In the genomic region with DNA sequence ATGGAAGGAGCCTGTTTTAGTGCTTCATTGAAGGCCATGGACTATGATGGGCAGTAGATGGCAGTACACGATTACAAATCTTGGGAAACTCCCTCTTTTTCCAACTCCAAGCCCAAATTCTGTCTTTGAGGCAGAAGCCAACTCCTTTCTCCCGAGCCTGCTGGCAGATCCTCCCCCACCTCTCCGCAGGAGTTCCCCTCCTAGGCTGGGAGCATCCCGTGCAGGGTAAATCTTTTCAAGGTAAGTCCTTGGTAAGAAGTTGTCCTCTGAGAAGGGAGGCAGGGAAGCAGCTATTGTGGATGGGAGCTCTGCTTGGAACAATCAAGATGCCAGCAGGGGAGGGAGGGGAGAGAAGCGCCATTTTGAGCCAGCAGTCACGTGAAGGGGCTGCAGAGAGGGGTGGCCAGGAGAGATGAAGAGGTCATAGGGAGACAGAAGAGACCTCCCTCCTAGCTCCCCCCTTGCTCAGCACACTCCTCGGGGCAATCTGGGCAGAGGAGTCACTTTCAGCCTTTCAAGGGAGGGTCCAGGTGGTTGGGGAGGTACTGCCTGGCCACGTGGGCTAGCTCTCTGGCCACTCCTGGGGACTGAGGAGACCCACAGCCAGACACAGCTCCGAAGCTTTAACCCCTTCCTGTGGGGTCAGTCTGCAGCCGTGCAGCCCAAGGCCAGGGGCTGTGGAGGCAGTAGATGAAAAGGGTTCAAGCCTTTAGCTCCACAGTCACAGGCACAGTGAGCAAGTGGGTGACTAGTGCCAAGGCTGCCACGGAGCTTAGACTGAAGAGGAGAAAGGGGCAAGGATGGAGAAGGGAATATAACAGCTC, we compare ENCODE assay signal across 2 cellular contexts.
TF ChIP-seq lines count a peak whose summit lies in the region.

No MANE protein-coding gene starts in this region.

TF ChIP-seq in H1, 55 proteins besides CTCF, POLR2A, EP300 and RAD21 (continued from another document and continues in another):
- TF ChIP-seq, protein P1, sequence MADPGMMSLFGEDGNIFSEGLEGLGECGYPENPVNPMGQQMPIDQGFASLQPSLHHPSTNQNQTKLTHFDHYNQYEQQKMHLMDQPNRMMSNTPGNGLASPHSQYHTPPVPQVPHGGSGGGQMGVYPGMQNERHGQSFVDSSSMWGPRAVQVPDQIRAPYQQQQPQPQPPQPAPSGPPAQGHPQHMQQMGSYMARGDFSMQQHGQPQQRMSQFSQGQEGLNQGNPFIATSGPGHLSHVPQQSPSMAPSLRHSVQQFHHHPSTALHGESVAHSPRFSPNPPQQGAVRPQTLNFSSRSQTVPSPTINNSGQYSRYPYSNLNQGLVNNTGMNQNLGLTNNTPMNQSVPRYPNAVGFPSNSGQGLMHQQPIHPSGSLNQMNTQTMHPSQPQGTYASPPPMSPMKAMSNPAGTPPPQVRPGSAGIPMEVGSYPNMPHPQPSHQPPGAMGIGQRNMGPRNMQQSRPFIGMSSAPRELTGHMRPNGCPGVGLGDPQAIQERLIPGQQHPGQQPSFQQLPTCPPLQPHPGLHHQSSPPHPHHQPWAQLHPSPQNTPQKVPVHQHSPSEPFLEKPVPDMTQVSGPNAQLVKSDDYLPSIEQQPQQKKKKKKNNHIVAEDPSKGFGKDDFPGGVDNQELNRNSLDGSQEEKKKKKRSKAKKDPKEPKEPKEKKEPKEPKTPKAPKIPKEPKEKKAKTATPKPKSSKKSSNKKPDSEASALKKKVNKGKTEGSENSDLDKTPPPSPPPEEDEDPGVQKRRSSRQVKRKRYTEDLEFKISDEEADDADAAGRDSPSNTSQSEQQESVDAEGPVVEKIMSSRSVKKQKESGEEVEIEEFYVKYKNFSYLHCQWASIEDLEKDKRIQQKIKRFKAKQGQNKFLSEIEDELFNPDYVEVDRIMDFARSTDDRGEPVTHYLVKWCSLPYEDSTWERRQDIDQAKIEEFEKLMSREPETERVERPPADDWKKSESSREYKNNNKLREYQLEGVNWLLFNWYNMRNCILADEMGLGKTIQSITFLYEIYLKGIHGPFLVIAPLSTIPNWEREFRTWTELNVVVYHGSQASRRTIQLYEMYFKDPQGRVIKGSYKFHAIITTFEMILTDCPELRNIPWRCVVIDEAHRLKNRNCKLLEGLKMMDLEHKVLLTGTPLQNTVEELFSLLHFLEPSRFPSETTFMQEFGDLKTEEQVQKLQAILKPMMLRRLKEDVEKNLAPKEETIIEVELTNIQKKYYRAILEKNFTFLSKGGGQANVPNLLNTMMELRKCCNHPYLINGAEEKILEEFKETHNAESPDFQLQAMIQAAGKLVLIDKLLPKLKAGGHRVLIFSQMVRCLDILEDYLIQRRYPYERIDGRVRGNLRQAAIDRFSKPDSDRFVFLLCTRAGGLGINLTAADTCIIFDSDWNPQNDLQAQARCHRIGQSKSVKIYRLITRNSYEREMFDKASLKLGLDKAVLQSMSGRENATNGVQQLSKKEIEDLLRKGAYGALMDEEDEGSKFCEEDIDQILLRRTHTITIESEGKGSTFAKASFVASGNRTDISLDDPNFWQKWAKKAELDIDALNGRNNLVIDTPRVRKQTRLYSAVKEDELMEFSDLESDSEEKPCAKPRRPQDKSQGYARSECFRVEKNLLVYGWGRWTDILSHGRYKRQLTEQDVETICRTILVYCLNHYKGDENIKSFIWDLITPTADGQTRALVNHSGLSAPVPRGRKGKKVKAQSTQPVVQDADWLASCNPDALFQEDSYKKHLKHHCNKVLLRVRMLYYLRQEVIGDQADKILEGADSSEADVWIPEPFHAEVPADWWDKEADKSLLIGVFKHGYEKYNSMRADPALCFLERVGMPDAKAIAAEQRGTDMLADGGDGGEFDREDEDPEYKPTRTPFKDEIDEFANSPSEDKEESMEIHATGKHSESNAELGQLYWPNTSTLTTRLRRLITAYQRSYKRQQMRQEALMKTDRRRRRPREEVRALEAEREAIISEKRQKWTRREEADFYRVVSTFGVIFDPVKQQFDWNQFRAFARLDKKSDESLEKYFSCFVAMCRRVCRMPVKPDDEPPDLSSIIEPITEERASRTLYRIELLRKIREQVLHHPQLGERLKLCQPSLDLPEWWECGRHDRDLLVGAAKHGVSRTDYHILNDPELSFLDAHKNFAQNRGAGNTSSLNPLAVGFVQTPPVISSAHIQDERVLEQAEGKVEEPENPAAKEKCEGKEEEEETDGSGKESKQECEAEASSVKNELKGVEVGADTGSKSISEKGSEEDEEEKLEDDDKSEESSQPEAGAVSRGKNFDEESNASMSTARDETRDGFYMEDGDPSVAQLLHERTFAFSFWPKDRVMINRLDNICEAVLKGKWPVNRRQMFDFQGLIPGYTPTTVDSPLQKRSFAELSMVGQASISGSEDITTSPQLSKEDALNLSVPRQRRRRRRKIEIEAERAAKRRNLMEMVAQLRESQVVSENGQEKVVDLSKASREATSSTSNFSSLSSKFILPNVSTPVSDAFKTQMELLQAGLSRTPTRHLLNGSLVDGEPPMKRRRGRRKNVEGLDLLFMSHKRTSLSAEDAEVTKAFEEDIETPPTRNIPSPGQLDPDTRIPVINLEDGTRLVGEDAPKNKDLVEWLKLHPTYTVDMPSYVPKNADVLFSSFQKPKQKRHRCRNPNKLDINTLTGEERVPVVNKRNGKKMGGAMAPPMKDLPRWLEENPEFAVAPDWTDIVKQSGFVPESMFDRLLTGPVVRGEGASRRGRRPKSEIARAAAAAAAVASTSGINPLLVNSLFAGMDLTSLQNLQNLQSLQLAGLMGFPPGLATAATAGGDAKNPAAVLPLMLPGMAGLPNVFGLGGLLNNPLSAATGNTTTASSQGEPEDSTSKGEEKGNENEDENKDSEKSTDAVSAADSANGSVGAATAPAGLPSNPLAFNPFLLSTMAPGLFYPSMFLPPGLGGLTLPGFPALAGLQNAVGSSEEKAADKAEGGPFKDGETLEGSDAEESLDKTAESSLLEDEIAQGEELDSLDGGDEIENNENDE (IDR thresholded peaks at IDR 0.05; ENCODE audit: insufficient replicate concordance, low read length): no peak
- TF ChIP-seq, protein P2, sequence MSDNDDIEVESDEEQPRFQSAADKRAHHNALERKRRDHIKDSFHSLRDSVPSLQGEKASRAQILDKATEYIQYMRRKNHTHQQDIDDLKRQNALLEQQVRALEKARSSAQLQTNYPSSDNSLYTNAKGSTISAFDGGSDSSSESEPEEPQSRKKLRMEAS (IDR thresholded peaks at IDR 0.05): peak; percentile 75
- TF ChIP-seq PHF8 (conservative IDR thresholded peaks at IDR 0.05; ENCODE audit: low read depth, low read length) (peak; percentile 79), EGR1 (IDR thresholded peaks at IDR 0.05; ENCODE audit: borderline replicate concordance, low read depth, low read length) (no peak), SIN3A (conservative IDR thresholded peaks at IDR 0.05 in 1 of 2, IDR thresholded peaks at IDR 0.05 in 1 of 2; ENCODE audit: low read depth in 1 of 2, low read length in 2 of 2) (no peak), CBX8 (IDR thresholded peaks at IDR 0.05; ENCODE audit: borderline replicate concordance, low read depth, low read length) (no peak), CREB1 (IDR thresholded peaks at IDR 0.05) (no peak), HDAC2 (IDR thresholded peaks at IDR 0.05; ENCODE audit: borderline replicate concordance in 1 of 2, low read depth in 2 of 2, low read length in 2 of 2) (no peak), SP4 (IDR thresholded peaks at IDR 0.05; ENCODE audit: low read length) (no peak; the same call in 1 of the 2 replicates), RBBP5 (IDR thresholded peaks at IDR 0.05; ENCODE audit: borderline replicate concordance, low read depth, low read length) (no peak), EZH2 (IDR thresholded peaks at IDR 0.05; ENCODE audit: low read depth, low read length, severe bottlenecking) (no peak)
- TF ChIP-seq, protein P3, sequence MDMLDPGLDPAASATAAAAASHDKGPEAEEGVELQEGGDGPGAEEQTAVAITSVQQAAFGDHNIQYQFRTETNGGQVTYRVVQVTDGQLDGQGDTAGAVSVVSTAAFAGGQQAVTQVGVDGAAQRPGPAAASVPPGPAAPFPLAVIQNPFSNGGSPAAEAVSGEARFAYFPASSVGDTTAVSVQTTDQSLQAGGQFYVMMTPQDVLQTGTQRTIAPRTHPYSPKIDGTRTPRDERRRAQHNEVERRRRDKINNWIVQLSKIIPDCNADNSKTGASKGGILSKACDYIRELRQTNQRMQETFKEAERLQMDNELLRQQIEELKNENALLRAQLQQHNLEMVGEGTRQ (IDR thresholded peaks at IDR 0.05; ENCODE audit: low read length): peak; percentile 90

TF ChIP-seq in HepG2, 621 proteins besides CTCF, POLR2A, EP300 and RAD21 (continued from another document and continues in another):
- TF ChIP-seq, protein P4, sequence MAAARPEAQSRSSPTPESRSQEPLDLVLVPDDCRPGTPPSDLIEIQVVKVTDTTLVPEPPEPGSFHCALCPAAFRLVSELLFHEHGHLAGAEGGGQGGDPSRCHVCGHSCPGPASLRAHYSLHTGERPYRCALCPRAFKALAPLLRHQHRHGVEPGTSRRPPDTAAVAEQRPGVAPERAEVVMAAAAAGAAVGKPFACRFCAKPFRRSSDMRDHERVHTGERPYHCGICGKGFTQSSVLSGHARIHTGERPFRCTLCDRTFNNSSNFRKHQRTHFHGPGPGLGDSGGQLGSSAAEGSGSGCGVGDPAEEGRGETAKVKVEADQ (CRISPR knock-in tag; IDR thresholded peaks at IDR 0.05; ENCODE audit: borderline replicate concordance): peak; percentile 78; the same call in 1 of the 2 replicates
- TF ChIP-seq, protein P5, sequence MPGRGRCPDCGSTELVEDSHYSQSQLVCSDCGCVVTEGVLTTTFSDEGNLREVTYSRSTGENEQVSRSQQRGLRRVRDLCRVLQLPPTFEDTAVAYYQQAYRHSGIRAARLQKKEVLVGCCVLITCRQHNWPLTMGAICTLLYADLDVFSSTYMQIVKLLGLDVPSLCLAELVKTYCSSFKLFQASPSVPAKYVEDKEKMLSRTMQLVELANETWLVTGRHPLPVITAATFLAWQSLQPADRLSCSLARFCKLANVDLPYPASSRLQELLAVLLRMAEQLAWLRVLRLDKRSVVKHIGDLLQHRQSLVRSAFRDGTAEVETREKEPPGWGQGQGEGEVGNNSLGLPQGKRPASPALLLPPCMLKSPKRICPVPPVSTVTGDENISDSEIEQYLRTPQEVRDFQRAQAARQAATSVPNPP (CRISPR knock-in tag; IDR thresholded peaks at IDR 0.05): no peak
- no peak for TF ChIP-seq TBP (CRISPR knock-in tag; IDR thresholded peaks at IDR 0.05)
- peak; percentile 39; the same call in 1 of the 2 replicates for TF ChIP-seq ZNF768 (CRISPR knock-in tag; IDR thresholded peaks at IDR 0.05)
- TF ChIP-seq, protein P6, sequence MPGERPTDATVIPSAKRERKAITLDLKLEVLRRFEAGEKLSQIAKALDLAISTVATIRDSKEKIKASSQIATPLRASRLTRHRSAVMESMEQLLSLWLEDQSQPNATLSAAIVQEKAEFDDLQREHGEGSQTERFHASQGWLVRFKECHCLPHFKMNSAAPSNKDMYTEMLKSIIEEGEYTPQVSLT (CRISPR knock-in tag; IDR thresholded peaks at IDR 0.05; ENCODE audit: borderline replicate concordance, low read depth): no peak
- 0 out of 2 replicates have a peak, but pooled peaks have one; percentile 35 for TF ChIP-seq RXRB (CRISPR knock-in tag; IDR thresholded peaks at IDR 0.05; ENCODE audit: borderline replicate concordance)
- TF ChIP-seq, protein P7, sequence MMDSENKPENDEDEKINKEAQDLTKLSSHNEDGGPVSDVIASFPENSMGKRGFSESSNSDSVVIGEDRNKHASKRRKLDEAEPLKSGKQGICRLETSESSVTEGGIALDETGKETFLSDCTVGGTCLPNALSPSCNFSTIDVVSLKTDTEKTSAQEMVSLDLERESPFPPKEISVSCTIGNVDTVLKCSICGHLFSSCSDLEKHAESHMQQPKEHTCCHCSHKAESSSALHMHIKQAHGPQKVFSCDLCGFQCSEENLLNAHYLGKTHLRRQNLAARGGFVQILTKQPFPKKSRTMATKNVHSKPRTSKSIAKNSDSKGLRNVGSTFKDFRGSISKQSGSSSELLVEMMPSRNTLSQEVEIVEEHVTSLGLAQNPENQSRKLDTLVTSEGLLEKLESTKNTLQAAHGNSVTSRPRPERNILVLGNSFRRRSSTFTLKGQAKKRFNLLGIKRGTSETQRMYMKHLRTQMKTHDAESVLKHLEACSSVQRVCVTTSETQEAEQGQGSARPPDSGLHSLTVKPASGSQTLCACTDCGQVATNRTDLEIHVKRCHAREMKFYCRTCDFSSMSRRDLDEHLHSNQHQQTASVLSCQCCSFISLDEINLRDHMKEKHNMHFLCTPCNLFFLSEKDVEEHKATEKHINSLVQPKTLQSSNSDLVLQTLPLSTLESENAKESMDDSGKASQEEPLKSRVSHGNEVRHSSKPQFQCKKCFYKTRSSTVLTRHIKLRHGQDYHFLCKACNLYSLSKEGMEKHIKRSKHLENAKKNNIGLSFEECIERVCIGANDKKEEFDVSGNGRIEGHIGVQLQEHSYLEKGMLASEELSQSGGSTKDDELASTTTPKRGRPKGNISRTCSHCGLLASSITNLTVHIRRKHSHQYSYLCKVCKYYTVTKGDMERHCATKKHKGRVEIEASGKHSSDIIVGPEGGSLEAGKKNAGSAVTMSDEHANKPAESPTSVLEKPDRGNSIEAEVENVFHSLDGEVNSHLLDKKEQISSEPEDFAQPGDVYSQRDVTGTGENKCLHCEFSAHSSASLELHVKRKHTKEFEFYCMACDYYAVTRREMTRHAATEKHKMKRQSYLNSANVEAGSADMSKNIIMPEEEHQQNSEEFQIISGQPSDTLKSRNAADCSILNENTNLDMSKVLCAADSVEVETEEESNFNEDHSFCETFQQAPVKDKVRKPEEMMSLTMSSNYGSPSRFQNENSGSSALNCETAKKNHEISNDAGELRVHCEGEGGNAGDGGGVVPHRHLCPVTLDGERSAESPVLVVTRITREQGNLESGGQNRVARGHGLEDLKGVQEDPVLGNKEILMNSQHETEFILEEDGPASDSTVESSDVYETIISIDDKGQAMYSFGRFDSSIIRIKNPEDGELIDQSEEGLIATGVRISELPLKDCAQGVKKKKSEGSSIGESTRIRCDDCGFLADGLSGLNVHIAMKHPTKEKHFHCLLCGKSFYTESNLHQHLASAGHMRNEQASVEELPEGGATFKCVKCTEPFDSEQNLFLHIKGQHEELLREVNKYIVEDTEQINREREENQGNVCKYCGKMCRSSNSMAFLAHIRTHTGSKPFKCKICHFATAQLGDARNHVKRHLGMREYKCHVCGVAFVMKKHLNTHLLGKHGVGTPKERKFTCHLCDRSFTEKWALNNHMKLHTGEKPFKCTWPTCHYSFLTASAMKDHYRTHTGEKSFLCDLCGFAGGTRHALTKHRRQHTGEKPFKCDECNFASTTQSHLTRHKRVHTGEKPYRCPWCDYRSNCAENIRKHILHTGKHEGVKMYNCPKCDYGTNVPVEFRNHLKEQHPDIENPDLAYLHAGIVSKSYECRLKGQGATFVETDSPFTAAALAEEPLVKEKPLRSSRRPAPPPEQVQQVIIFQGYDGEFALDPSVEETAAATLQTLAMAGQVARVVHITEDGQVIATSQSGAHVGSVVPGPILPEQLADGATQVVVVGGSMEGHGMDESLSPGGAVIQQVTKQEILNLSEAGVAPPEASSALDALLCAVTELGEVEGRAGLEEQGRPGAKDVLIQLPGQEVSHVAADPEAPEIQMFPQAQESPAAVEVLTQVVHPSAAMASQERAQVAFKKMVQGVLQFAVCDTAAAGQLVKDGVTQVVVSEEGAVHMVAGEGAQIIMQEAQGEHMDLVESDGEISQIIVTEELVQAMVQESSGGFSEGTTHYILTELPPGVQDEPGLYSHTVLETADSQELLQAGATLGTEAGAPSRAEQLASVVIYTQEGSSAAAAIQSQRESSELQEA (CRISPR knock-in tag; IDR thresholded peaks at IDR 0.05; ENCODE audit: not compliant biosample characterization): peak; percentile 56
- TF ChIP-seq SMARCE1 (IDR thresholded peaks at IDR 0.05; ENCODE audit: borderline replicate concordance): no peak
- TF ChIP-seq, protein P8, sequence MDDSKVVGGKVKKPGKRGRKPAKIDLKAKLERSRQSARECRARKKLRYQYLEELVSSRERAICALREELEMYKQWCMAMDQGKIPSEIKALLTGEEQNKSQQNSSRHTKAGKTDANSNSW (CRISPR knock-in tag; IDR thresholded peaks at IDR 0.05; ENCODE audit: borderline replicate concordance): no peak
- no peak for TF ChIP-seq MAZ (IDR thresholded peaks at IDR 0.05; ENCODE audit: borderline replicate concordance, low read depth, low read length)
- TF ChIP-seq MAZ (CRISPR knock-in tag; IDR thresholded peaks at IDR 0.05; ENCODE audit: low read depth): no peak
